27 cellular contexts compared by ENCODE assay signal in genomic region chr3:4394567-4394966, GRCh38.
A peak's percentile ranks its signal among the peaks of the same experiment; 100 is the strongest.
DNase-seq lines count a peak whose midpoint lies in the region; ATAC-seq and TF ChIP-seq lines count a peak whose summit lies in the region.
"Had no signal": no experiment of that assay in that cellular context is flagged by ENCODE, and none has a peak within 500 bp of the region (broad histone marks: within the 10 kb centered on the region; RNA-seq: fewer than 3 reads in every experiment).

No MANE protein-coding gene starts in this region.

- intact Hi-C loops in CD4-positive, alpha-beta memory T cell (cut with micrococcal nuclease) = loop anchor here (1.0 kb wide), 1 partner anchor 43 kb away; no protein-coding TSS in a partner anchor

- H3K9me3 ChIP-seq in BLaER1 = no peaks in the 10 kb centered on the region; the same call in 1 of the 2 replicates
- H3K9me3 ChIP-seq in CD4-positive, alpha-beta memory T cell (ENCODE audit: control insufficient read depth in 1 of 2, low read length in 2 of 2) = no peaks in the 10 kb centered on the region
- H3K9me3 ChIP-seq: lower lobe of right lung, pancreas, right atrium auricular region, upper lobe of left lung had no signal

- POLR2A ChIA-PET in CD4-positive, alpha-beta memory T cell (lab: Charles Lee; ENCODE audit: partially characterized antibody) = interaction anchor here (1.0 to 1.5 kb wide), 2 partner anchors 99 to 110 kb away, joined by 3 to 4 read pairs; partner anchors contain the start of gene ITPR1

- ATAC-seq in activated T-helper 17 cell treated with anti-CD3 and anti-CD28 coated beads, Interleukin-2, amount 50 U/mL, for 72 hours (replicated peaks) = no peak
- no peak for ATAC-seq in activated CD4-positive, CD25-positive, alpha-beta regulatory T cell treated with anti-CD3 and anti-CD28 coated beads, Interleukin-2, amount 50 U/mL, for 24 hours
- no peak for ATAC-seq in GM19328 (IDR thresholded peaks at IDR 0.05; ENCODE audit: unreplicated experiment)
- ATAC-seq: esophagus mucosa, HCT116, heart left ventricle, lower lobe of right lung, pancreas had no signal

- CTCF ChIA-PET in CD4-positive, alpha-beta memory T cell (lab: Charles Lee; ENCODE audit: partially characterized antibody) = interaction anchor here (2.2 kb wide), 1 partner anchor 44 kb away, joined by 8 read pairs; no protein-coding TSS in a partner anchor

- no peak overlapping the region for H3K27ac ChIP-seq in BLaER1
- H3K27ac ChIP-seq in CD4-positive, alpha-beta memory T cell (ENCODE audit: low read depth, low read length) = no peak overlapping the region
- H3K27ac ChIP-seq: cardiac muscle cell, coronary artery, heart left ventricle, lower lobe of right lung, pancreas, right atrium auricular region, upper lobe of left lung had no signal

- no peak for TF ChIP-seq CTCF in nephron progenitor cell (IDR thresholded peaks at IDR 0.05)

- H4K20me1 ChIP-seq in BLaER1 = no peaks in the 10 kb centered on the region

- peaks cover 14 to 38% (median 28%) of the 10 kb centered on the region in 4 donors for H3K4me1 Mint-ChIP-seq in CD4-positive, alpha-beta memory T cell
- H3K4me1 Mint-ChIP-seq in activated T-helper 17 cell treated with anti-CD3 and anti-CD28 coated beads, Interleukin-2, amount 50 U/mL, for 72 hours = peaks cover 29% of the 10 kb centered on the region
- no peaks in the 10 kb centered on the region for H3K4me1 Mint-ChIP-seq in nephron progenitor cell

- DNase-seq in CD4-positive, alpha-beta memory T cell = no peak
- peak; percentile 51 for DNase-seq in myocyte (ENCODE audit: low read depth)
- no peak for DNase-seq in nephron progenitor cell
- DNase-seq: activated CD4-positive, alpha-beta T cell treated with anti-CD3 and anti-CD28 coated beads, Interleukin-2, amount 50 U/mL, for 1 hour; anterior cingulate cortex; foreskin fibroblast; heart left ventricle; kidney glomerular epithelial cell; lower lobe of right lung; MM.1S; NCI-H2029 treated with DMSO at 0.1 percent for 48 hours; NCI-H226; NCI-H748 treated with DMSO at 0.1 percent for 48 hours; pancreas; stimulated activated CD4-positive, alpha-beta T cell treated with anti-CD3 and anti-CD28 coated beads, Interleukin-2, amount 100 ng/mL, for 24 hours; substantia nigra had no signal

- H3K9me3 Mint-ChIP-seq in CD4-positive, alpha-beta memory T cell = peaks cover 0 to 9% (median 5%) of the 10 kb centered on the region in 8 donors
- peaks cover 4% of the 10 kb centered on the region for H3K9me3 Mint-ChIP-seq in activated T-helper 17 cell treated with anti-CD3 and anti-CD28 coated beads, Interleukin-2, amount 50 U/mL, for 72 hours
- peaks cover 15% of the 10 kb centered on the region for H3K9me3 Mint-ChIP-seq in nephron progenitor cell

- H3K4me3 ChIP-seq in BLaER1 = no peak overlapping the region
- no peak overlapping the region for H3K4me3 ChIP-seq in CD4-positive, alpha-beta memory T cell (ENCODE audit: low read length in 2 of 2)
- H3K4me3 ChIP-seq: cardiac muscle cell, coronary artery, heart left ventricle, lower lobe of right lung, pancreas, right atrium auricular region, upper lobe of left lung had no signal

- H3K36me3 Mint-ChIP-seq in CD4-positive, alpha-beta memory T cell = peaks cover 40 to 57% of the 10 kb centered on the region in 2 donors
- H3K36me3 Mint-ChIP-seq in activated T-helper 17 cell treated with anti-CD3 and anti-CD28 coated beads, Interleukin-2, amount 50 U/mL, for 72 hours (ENCODE audit: low read depth) = peaks cover 26% of the 10 kb centered on the region
- H3K36me3 Mint-ChIP-seq in nephron progenitor cell (ENCODE audit: low read depth) = peaks cover 61% of the 10 kb centered on the region

- no peaks in the 10 kb centered on the region for H3K27me3 Mint-ChIP-seq in CD4-positive, alpha-beta memory T cell
- no peaks in the 10 kb centered on the region for H3K27me3 Mint-ChIP-seq in activated T-helper 17 cell treated with anti-CD3 and anti-CD28 coated beads, Interleukin-2, amount 50 U/mL, for 72 hours
- H3K27me3 Mint-ChIP-seq in nephron progenitor cell (ENCODE audit: low read depth, poor library complexity) = no peaks in the 10 kb centered on the region
- H3K27me3 Mint-ChIP-seq: CD4-positive, CD25-positive, alpha-beta regulatory T cell had no signal

- peak overlapping the region in 4 of 7 donors; percentile 23 to 54 (median 42) for H3K27ac Mint-ChIP-seq in CD4-positive, alpha-beta memory T cell
- H3K27ac Mint-ChIP-seq in activated T-helper 17 cell treated with anti-CD3 and anti-CD28 coated beads, Interleukin-2, amount 50 U/mL, for 72 hours = peak overlapping the region; percentile 54
- no peak overlapping the region for H3K27ac Mint-ChIP-seq in nephron progenitor cell

- peaks cover 10% of the 10 kb centered on the region for H3K4me1 ChIP-seq in BLaER1
- H3K4me1 ChIP-seq in CD4-positive, alpha-beta memory T cell (ENCODE audit: insufficient read depth, low read length) = peaks cover 10% of the 10 kb centered on the region
- H3K4me1 ChIP-seq: lower lobe of right lung, pancreas, right atrium auricular region, upper lobe of left lung had no signal

- H3K27me3 ChIP-seq in BLaER1 = no peaks in the 10 kb centered on the region
- H3K27me3 ChIP-seq in CD4-positive, alpha-beta memory T cell (ENCODE audit: insufficient read depth, low read length) = no peaks in the 10 kb centered on the region
- H3K27me3 ChIP-seq: cardiac muscle cell, heart left ventricle, pancreas, right atrium auricular region, upper lobe of left lung had no signal

- H3K36me3 ChIP-seq in BLaER1 = peaks cover 16% of the 10 kb centered on the region; the same call in 1 of the 2 replicates
- no peaks in the 10 kb centered on the region for H3K36me3 ChIP-seq in CD4-positive, alpha-beta memory T cell (ENCODE audit: insufficient read depth, low read length)
- H3K36me3 ChIP-seq: cardiac muscle cell, pancreas, right atrium auricular region, upper lobe of left lung had no signal

- peak overlapping the region; percentile 48 for H3K4me2 ChIP-seq in BLaER1

- H3K4me3 Mint-ChIP-seq in CD4-positive, alpha-beta memory T cell = peak overlapping the region in 5 of 8 donors; percentile 11 to 65 (median 34)
- peak overlapping the region; percentile 56 for H3K4me3 Mint-ChIP-seq in activated T-helper 17 cell treated with anti-CD3 and anti-CD28 coated beads, Interleukin-2, amount 50 U/mL, for 72 hours
- H3K4me3 Mint-ChIP-seq in nephron progenitor cell = no peak overlapping the region
- H3K4me3 Mint-ChIP-seq: CD4-positive, CD25-positive, alpha-beta regulatory T cell had no signal

- no peak overlapping the region for H3K9ac ChIP-seq in BLaER1
